Comparison of ENCODE assay signal across 1 cellular context in genomic region chr17:31390748-31391495, GRCh38.
A peak's percentile ranks its signal among the peaks of the same experiment; 100 is the strongest.
TF ChIP-seq lines count a peak whose summit lies in the region.

No MANE protein-coding gene starts in this region.

TF ChIP-seq in HepG2, 621 proteins besides CTCF, POLR2A, EP300 and RAD21 (continued from another document):
- TF ChIP-seq, protein P1, sequence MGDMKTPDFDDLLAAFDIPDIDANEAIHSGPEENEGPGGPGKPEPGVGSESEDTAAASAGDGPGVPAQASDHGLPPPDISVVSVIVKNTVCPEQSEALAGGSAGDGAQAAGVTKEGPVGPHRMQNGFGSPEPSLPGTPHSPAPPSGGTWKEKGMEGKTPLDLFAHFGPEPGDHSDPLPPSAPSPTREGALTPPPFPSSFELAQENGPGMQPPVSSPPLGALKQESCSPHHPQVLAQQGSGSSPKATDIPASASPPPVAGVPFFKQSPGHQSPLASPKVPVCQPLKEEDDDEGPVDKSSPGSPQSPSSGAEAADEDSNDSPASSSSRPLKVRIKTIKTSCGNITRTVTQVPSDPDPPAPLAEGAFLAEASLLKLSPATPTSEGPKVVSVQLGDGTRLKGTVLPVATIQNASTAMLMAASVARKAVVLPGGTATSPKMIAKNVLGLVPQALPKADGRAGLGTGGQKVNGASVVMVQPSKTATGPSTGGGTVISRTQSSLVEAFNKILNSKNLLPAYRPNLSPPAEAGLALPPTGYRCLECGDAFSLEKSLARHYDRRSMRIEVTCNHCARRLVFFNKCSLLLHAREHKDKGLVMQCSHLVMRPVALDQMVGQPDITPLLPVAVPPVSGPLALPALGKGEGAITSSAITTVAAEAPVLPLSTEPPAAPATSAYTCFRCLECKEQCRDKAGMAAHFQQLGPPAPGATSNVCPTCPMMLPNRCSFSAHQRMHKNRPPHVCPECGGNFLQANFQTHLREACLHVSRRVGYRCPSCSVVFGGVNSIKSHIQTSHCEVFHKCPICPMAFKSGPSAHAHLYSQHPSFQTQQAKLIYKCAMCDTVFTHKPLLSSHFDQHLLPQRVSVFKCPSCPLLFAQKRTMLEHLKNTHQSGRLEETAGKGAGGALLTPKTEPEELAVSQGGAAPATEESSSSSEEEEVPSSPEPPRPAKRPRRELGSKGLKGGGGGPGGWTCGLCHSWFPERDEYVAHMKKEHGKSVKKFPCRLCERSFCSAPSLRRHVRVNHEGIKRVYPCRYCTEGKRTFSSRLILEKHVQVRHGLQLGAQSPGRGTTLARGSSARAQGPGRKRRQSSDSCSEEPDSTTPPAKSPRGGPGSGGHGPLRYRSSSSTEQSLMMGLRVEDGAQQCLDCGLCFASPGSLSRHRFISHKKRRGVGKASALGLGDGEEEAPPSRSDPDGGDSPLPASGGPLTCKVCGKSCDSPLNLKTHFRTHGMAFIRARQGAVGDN (CRISPR knock-in tag; IDR thresholded peaks at IDR 0.05), result peak; percentile 10
- peak; percentile 27 for TF ChIP-seq HNRNPLL (IDR thresholded peaks at IDR 0.05; ENCODE audit: low read depth, low read length, poor library complexity, severe bottlenecking)
- TF ChIP-seq SNAPC2 (CRISPR knock-in tag; IDR thresholded peaks at IDR 0.05), result no peak
- TF ChIP-seq ZNF768 (CRISPR knock-in tag; IDR thresholded peaks at IDR 0.05), result peak; percentile 94
- no peak for TF ChIP-seq ZNF589 (CRISPR knock-in tag; conservative IDR thresholded peaks at IDR 0.05)
- peak; percentile 52; the same call in 1 of the 2 replicates for TF ChIP-seq ZBTB33 (CRISPR knock-in tag; IDR thresholded peaks at IDR 0.05)
- peak; percentile 35 for TF ChIP-seq AGO1 (IDR thresholded peaks at IDR 0.05; ENCODE audit: low read depth, low read length, poor library complexity, severe bottlenecking)
- TF ChIP-seq NFKB2 (CRISPR knock-in tag; IDR thresholded peaks at IDR 0.05; ENCODE audit: borderline replicate concordance), result no peak
- TF ChIP-seq KMT2A (CRISPR knock-in tag; IDR thresholded peaks at IDR 0.05), result no peak
TF ChIP-seq in HepG2: peak in this region for 5.
